In the genomic region with DNA sequence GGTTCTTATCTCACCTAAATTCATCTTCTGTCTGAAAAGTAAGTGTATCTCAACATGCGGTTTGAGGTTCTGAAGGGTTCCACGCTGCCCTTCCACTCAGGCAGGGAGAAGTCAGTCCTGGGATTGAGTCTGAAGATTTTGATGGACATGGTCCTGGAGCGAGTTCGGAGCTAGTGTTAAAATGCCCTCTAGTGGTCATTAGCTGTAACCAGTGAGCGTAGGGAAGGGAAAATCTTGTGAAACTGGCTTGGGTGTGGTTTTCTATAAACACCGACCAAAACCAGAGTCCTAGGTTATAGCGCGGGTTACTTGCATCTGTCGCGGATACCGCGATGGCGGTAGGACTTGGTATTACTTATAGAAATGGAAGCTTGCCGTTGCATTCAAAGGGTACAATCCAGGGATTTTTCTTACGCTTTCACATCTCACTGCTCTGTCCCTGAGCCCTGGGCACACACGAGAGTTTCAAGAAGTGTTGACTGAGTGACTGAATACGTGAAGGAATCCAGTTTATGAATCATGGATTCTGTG, we compare ENCODE assay signal across 1 cellular context.
TF ChIP-seq lines count a peak whose summit lies in the region.

No MANE protein-coding gene starts in this region.

TF ChIP-seq in K562, 482 proteins besides CTCF, POLR2A, EP300 and RAD21 (continued from another document):
- no peak for TF ChIP-seq TOE1 (IDR thresholded peaks at IDR 0.05; ENCODE audit: borderline replicate concordance)
- TF ChIP-seq TOE1 (CRISPR knock-in tag; IDR thresholded peaks at IDR 0.05; ENCODE audit: borderline replicate concordance, low read depth) = no peak
- no peak for TF ChIP-seq ZEB2 (IDR thresholded peaks at IDR 0.05)
- TF ChIP-seq FOXO4 (CRISPR knock-in tag; IDR thresholded peaks at IDR 0.05) = no peak
- TF ChIP-seq RBM17 (IDR thresholded peaks at IDR 0.05; ENCODE audit: borderline replicate concordance, low read depth, low read length) = no peak
- no peak for TF ChIP-seq BRD4 (IDR thresholded peaks at IDR 0.05)
- TF ChIP-seq ZBTB2 (IDR thresholded peaks at IDR 0.05) = no peak
- no peak for TF ChIP-seq ETV1 (tag; conservative IDR thresholded peaks at IDR 0.05; ENCODE audit: low read depth)
- TF ChIP-seq ZZZ3 (IDR thresholded peaks at IDR 0.05) = no peak
- no peak for TF ChIP-seq PBX2 (CRISPR knock-in tag; IDR thresholded peaks at IDR 0.05; ENCODE audit: low read depth)
- peak; percentile 72 for TF ChIP-seq PBX2 (tag; conservative IDR thresholded peaks at IDR 0.05; ENCODE audit: low read depth)
- TF ChIP-seq, protein P1, sequence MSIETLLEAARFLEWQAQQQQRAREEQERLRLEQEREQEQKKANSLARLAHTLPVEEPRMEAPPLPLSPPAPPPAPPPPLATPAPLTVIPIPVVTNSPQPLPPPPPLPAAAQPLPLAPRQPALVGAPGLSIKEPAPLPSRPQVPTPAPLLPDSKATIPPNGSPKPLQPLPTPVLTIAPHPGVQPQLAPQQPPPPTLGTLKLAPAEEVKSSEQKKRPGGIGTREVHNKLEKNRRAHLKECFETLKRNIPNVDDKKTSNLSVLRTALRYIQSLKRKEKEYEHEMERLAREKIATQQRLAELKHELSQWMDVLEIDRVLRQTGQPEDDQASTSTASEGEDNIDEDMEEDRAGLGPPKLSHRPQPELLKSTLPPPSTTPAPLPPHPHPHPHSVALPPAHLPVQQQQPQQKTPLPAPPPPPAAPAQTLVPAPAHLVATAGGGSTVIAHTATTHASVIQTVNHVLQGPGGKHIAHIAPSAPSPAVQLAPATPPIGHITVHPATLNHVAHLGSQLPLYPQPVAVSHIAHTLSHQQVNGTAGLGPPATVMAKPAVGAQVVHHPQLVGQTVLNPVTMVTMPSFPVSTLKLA (conservative IDR thresholded peaks at IDR 0.05) = no peak
